Comparison of ENCODE assay signal across 8 cellular contexts in genomic region chr3:99842826-99843589, GRCh38. TPM values are rescaled to one million over a fixed set of nuclear protein-coding genes. Genes with fewer than 3 reads are reported as not detected.
DNase-seq lines count a peak whose midpoint lies in the region; ATAC-seq and TF ChIP-seq lines count a peak whose summit lies in the region.

No MANE protein-coding gene starts in this region.

- H3K4me3 Mint-ChIP-seq in memory B cell = no peak overlapping the region

- H3K4me1 ChIP-seq in aorta (ENCODE audit: control insufficient read depth in 1 of 2, insufficient read depth in 2 of 2, low read length in 2 of 2) = peaks cover 2 to 3% of the 10 kb centered on the region in 2 donors

- H3K4me3 ChIP-seq in coronary artery (peak overlapping the region; percentile 58), aorta (ENCODE audit: low read length in 2 of 2) (no peak overlapping the region)

- 37 to 40% methylated on average over 2 of the region's 2 CpGs for WGBS in aorta, 2 donors

- no peaks in the 10 kb centered on the region for H3K36me3 Mint-ChIP-seq in memory B cell

- DNase-seq in NCI-H2171 treated with DMSO at 0.1 percent for 48 hours (lab: John Stamatoyannopoulos, UW) = peak; percentile 56
- no peak for DNase-seq in NCI-H2171 (lab: John Stamatoyannopoulos, UW)
- DNase-seq in NCI-H82 treated with DMSO at 0.1 percent for 48 hours (lab: John Stamatoyannopoulos, UW; ENCODE audit: unreplicated experiment) = peak; percentile 72
- no peak for DNase-seq in coronary artery (ENCODE audit: low spot score)
- DNase-seq in memory B cell (ENCODE audit: low spot score in 2 of 2) = no peak
- no peak for DNase-seq in aorta
- DNase-seq in mucosa of gallbladder (ENCODE audit: low spot score) = no peak

- H3K9me3 ChIP-seq in aorta (ENCODE audit: control insufficient read depth, low read length) = no peaks in the 10 kb centered on the region

- TF ChIP-seq CTCF in coronary artery (IDR thresholded peaks at IDR 0.05) = peak; percentile 76

- H3K27me3 Mint-ChIP-seq in memory B cell = no peaks in the 10 kb centered on the region

- H3K27me3 ChIP-seq in aorta (ENCODE audit: control insufficient read depth in 1 of 2, insufficient read depth in 2 of 2, low read length in 1 of 2) = no peaks in the 10 kb centered on the region

- peaks cover 11% of the 10 kb centered on the region for H3K4me1 Mint-ChIP-seq in memory B cell

- intact Hi-C loops in aorta (cut with DNase I) = loop anchor here in 1 of 2 donors (5.0 kb wide), 2 partner anchors 319 to 414 kb away; no protein-coding TSS in a partner anchor

- peak overlapping the region; percentile 80 to 94 for H3K27ac ChIP-seq in coronary artery
- peak overlapping the region; percentile 63 to 91 for H3K27ac ChIP-seq in aorta (ENCODE audit: low read depth in 1 of 2, low read length in 2 of 2)

- H3K36me3 ChIP-seq in aorta (ENCODE audit: control insufficient read depth in 1 of 2, insufficient read depth in 2 of 2, low read length in 1 of 2) = no peaks in the 10 kb centered on the region

- H3K27ac Mint-ChIP-seq in memory B cell = no peak overlapping the region

- peak; percentile 55 for ATAC-seq in HG02981 (IDR thresholded peaks at IDR 0.05; ENCODE audit: unreplicated experiment)
- peak; percentile 60 for ATAC-seq in memory B cell (ENCODE audit: low read depth)
- peak; percentile 70 for ATAC-seq in aorta (ENCODE audit: low FRiP score)

- H3K9me3 Mint-ChIP-seq in memory B cell = no peaks in the 10 kb centered on the region

RNA-seq across cellular contexts. Expression of gene CMSS1, which starts 25.3 kb away (rescaled TPM):
- 10 to 100 TPM; 21.3 to 31.0 TPM for total RNA-seq in aorta
- polyA plus RNA-seq in aorta = 10 to 100 TPM; 35.6 to 36.3 TPM
- total RNA-seq in mucosa of gallbladder = 18.2 TPM

Comparison
In these comparisons a context has a peak if more than half of its experiments do, and no peak if none do; other contexts are left out.
1. DNase-seq: peak in NCI-H2171 treated with DMSO at 0.1 percent for 48 hours (single experiment) and NCI-H82 treated with DMSO at 0.1 percent for 48 hours (single experiment); none in NCI-H2171 (single experiment), coronary artery (single experiment), memory B cell (0 of 2), aorta (0 of 2) and mucosa of gallbladder (single experiment).
2. Peak in every context shown above with its lines, with median percentiles within 50 percentile points of each other: ATAC-seq.